1 cellular context compared by ENCODE assay signal in the genomic region with DNA sequence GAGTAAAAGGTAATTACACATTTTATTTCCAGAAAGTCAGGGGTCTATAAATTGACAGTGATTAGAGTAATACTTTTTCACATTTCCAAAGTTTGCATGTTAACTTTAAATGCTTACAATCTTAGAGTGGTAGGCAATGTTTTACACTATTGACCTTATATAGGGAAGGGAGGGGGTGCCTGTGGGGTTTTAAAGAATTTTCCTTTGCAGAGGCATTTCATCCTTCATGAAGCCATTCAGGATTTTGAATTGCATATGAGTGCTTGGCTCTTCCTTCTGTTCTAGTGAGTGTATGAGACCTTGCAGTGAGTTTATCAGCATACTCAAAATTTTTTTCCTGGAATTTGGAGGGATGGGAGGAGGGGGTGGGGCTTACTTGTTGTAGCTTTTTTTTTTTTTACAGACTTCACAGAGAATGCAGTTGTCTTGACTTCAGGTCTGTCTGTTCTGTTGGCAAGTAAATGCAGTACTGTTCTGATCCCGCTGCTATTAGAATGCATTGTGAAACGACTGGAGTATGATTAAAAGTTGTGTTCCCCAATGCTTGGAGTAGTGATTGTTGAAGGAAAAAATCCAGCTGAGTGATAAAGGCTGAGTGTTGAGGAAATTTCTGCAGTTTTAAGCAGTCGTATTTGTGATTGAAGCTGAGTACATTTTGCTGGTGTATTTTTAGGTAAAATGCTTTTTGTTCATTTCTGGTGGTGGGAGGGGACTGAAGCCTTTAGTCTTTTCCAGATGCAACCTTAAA.
A peak's percentile ranks its signal among the peaks of the same experiment; 100 is the strongest.
TF ChIP-seq lines count a peak whose summit lies in the region.

No MANE protein-coding gene starts in this region.

TF ChIP-seq in K562, 482 proteins besides CTCF, POLR2A, EP300 and RAD21 (continued from another document and continues in another):
- TF ChIP-seq C11orf30 (IDR thresholded peaks at IDR 0.05; ENCODE audit: low read depth) (no peak), SETDB1 (IDR thresholded peaks at IDR 0.05; ENCODE audit: low read length) (no peak), ZKSCAN8 (CRISPR knock-in tag; IDR thresholded peaks at IDR 0.05) (no peak), HINFP (tag; conservative IDR thresholded peaks at IDR 0.05; ENCODE audit: low read depth) (no peak), ZNF134 (CRISPR knock-in tag; conservative IDR thresholded peaks at IDR 0.05) (no peak), SP1 (CRISPR knock-in tag; IDR thresholded peaks at IDR 0.05) (peak; percentile 78; the same call in 1 of the 2 replicates), SIN3A (IDR thresholded peaks at IDR 0.05; ENCODE audit: borderline replicate concordance in 2 of 2, control insufficient read depth in 1 of 2, low read depth in 2 of 2, low read length in 2 of 2) (peak; percentile 59 to 94; a peak in 2 of 4 replicates), E2F6 (IDR thresholded peaks at IDR 0.05; ENCODE audit: borderline replicate concordance in 1 of 2, extremely low read depth in 1 of 2, insufficient read depth in 1 of 2, insufficient read length in 1 of 2, low read depth in 1 of 2, low read length in 1 of 2, poor library complexity in 1 of 2, severe bottlenecking in 1 of 2) (no peak), THRAP3 (IDR thresholded peaks at IDR 0.05; ENCODE audit: borderline replicate concordance) (peak; percentile 99), TAF15 (IDR thresholded peaks at IDR 0.05; ENCODE audit: low read depth, low read length) (no peak), ZNF695 (CRISPR knock-in tag; IDR thresholded peaks at IDR 0.05) (no peak), ZNF436 (CRISPR knock-in tag; IDR thresholded peaks at IDR 0.05) (peak; percentile 77), RAD51 (IDR thresholded peaks at IDR 0.05; ENCODE audit: borderline replicate concordance, low read depth) (no peak), U2AF2 (optimal IDR thresholded peaks at IDR 0.05; ENCODE audit: low read depth, low read length) (no peak), CEBPB (tag; IDR thresholded peaks at IDR 0.05) (0 out of 2 replicates have a peak, but pooled peaks have one; percentile 7), MTF1 (CRISPR knock-in tag; IDR thresholded peaks at IDR 0.05; ENCODE audit: borderline replicate concordance) (no peak), ASH1L (IDR thresholded peaks at IDR 0.05; ENCODE audit: borderline replicate concordance, low read depth, partially characterized antibody) (no peak), NBN (IDR thresholded peaks at IDR 0.05; ENCODE audit: low read depth) (0 out of 2 replicates have a peak, but pooled peaks have one; percentile 15), HNRNPLL (IDR thresholded peaks at IDR 0.05; ENCODE audit: low read depth, low read length, poor library complexity, severe bottlenecking) (no peak), MAFF (IDR thresholded peaks at IDR 0.05; ENCODE audit: low read length) (no peak), MAX (CRISPR knock-in tag; IDR thresholded peaks at IDR 0.05) (no peak), ZNF518B (CRISPR knock-in tag; IDR thresholded peaks at IDR 0.05) (peak; percentile 77), SMARCA5 (IDR thresholded peaks at IDR 0.05) (no peak), SAFB2 (IDR thresholded peaks at IDR 0.05; ENCODE audit: borderline replicate concordance, low read depth, low read length, severe bottlenecking) (no peak), HOXB6 (CRISPR knock-in tag; IDR thresholded peaks at IDR 0.05; ENCODE audit: borderline replicate concordance) (peak; percentile 81; the same call in 1 of the 2 replicates), ZNF408 (CRISPR knock-in tag; IDR thresholded peaks at IDR 0.05; ENCODE audit: low read depth) (no peak), ZBTB1 (CRISPR knock-in tag; IDR thresholded peaks at IDR 0.05; ENCODE audit: borderline replicate concordance, low read depth) (no peak), KLF1 (tag; IDR thresholded peaks at IDR 0.05) (no peak)
- TF ChIP-seq, protein P1, sequence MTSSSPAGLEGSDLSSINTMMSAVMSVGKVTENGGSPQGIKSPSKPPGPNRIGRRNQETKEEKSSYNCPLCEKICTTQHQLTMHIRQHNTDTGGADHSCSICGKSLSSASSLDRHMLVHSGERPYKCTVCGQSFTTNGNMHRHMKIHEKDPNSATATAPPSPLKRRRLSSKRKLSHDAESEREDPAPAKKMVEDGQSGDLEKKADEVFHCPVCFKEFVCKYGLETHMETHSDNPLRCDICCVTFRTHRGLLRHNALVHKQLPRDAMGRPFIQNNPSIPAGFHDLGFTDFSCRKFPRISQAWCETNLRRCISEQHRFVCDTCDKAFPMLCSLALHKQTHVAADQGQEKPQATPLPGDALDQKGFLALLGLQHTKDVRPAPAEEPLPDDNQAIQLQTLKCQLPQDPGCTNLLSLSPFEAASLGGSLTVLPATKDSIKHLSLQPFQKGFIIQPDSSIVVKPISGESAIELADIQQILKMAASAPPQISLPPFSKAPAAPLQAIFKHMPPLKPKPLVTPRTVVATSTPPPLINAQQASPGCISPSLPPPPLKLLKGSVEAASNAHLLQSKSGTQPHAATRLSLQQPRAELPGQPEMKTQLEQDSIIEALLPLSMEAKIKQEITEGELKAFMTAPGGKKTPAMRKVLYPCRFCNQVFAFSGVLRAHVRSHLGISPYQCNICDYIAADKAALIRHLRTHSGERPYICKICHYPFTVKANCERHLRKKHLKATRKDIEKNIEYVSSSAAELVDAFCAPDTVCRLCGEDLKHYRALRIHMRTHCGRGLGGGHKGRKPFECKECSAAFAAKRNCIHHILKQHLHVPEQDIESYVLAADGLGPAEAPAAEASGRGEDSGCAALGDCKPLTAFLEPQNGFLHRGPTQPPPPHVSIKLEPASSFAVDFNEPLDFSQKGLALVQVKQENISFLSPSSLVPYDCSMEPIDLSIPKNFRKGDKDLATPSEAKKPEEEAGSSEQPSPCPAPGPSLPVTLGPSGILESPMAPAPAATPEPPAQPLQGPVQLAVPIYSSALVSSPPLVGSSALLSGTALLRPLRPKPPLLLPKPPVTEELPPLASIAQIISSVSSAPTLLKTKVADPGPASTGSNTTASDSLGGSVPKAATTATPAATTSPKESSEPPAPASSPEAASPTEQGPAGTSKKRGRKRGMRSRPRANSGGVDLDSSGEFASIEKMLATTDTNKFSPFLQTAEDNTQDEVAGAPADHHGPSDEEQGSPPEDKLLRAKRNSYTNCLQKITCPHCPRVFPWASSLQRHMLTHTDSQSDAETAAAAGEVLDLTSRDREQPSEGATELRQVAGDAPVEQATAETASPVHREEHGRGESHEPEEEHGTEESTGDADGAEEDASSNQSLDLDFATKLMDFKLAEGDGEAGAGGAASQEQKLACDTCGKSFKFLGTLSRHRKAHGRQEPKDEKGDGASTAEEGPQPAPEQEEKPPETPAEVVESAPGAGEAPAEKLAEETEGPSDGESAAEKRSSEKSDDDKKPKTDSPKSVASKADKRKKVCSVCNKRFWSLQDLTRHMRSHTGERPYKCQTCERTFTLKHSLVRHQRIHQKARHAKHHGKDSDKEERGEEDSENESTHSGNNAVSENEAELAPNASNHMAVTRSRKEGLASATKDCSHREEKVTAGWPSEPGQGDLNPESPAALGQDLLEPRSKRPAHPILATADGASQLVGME (CRISPR knock-in tag; IDR thresholded peaks at IDR 0.05), result no peak
- TF ChIP-seq, protein P2, sequence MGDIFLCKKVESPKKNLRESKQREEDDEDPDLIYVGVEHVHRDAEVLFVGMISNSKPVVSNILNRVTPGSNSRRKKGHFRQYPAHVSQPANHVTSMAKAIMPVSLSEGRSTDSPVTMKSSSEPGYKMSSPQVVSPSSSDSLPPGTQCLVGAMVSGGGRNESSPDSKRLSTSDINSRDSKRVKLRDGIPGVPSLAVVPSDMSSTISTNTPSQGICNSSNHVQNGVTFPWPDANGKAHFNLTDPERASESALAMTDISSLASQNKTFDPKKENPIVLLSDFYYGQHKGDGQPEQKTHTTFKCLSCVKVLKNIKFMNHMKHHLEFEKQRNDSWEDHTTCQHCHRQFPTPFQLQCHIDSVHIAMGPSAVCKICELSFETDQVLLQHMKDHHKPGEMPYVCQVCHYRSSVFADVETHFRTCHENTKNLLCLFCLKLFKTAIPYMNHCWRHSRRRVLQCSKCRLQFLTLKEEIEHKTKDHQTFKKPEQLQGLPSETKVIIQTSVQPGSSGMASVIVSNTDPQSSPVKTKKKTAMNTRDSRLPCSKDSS (IDR thresholded peaks at IDR 0.05; ENCODE audit: low read depth, partially characterized antibody), result no peak
- TF ChIP-seq, protein P3, sequence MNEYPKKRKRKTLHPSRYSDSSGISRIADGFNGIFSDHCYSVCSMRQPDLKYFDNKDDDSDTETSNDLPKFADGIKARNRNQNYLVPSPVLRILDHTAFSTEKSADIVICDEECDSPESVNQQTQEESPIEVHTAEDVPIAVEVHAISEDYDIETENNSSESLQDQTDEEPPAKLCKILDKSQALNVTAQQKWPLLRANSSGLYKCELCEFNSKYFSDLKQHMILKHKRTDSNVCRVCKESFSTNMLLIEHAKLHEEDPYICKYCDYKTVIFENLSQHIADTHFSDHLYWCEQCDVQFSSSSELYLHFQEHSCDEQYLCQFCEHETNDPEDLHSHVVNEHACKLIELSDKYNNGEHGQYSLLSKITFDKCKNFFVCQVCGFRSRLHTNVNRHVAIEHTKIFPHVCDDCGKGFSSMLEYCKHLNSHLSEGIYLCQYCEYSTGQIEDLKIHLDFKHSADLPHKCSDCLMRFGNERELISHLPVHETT (CRISPR knock-in tag; conservative IDR thresholded peaks at IDR 0.05 in 1 of 2, IDR thresholded peaks at IDR 0.05 in 1 of 2), result no peak
- TF ChIP-seq, protein P4, sequence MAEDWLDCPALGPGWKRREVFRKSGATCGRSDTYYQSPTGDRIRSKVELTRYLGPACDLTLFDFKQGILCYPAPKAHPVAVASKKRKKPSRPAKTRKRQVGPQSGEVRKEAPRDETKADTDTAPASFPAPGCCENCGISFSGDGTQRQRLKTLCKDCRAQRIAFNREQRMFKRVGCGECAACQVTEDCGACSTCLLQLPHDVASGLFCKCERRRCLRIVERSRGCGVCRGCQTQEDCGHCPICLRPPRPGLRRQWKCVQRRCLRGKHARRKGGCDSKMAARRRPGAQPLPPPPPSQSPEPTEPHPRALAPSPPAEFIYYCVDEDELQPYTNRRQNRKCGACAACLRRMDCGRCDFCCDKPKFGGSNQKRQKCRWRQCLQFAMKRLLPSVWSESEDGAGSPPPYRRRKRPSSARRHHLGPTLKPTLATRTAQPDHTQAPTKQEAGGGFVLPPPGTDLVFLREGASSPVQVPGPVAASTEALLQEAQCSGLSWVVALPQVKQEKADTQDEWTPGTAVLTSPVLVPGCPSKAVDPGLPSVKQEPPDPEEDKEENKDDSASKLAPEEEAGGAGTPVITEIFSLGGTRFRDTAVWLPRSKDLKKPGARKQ (CRISPR knock-in tag; IDR thresholded peaks at IDR 0.05), result no peak
- TF ChIP-seq, protein P5, sequence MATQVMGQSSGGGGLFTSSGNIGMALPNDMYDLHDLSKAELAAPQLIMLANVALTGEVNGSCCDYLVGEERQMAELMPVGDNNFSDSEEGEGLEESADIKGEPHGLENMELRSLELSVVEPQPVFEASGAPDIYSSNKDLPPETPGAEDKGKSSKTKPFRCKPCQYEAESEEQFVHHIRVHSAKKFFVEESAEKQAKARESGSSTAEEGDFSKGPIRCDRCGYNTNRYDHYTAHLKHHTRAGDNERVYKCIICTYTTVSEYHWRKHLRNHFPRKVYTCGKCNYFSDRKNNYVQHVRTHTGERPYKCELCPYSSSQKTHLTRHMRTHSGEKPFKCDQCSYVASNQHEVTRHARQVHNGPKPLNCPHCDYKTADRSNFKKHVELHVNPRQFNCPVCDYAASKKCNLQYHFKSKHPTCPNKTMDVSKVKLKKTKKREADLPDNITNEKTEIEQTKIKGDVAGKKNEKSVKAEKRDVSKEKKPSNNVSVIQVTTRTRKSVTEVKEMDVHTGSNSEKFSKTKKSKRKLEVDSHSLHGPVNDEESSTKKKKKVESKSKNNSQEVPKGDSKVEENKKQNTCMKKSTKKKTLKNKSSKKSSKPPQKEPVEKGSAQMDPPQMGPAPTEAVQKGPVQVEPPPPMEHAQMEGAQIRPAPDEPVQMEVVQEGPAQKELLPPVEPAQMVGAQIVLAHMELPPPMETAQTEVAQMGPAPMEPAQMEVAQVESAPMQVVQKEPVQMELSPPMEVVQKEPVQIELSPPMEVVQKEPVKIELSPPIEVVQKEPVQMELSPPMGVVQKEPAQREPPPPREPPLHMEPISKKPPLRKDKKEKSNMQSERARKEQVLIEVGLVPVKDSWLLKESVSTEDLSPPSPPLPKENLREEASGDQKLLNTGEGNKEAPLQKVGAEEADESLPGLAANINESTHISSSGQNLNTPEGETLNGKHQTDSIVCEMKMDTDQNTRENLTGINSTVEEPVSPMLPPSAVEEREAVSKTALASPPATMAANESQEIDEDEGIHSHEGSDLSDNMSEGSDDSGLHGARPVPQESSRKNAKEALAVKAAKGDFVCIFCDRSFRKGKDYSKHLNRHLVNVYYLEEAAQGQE (CRISPR knock-in tag; IDR thresholded peaks at IDR 0.05; ENCODE audit: low read depth), result peak; percentile 29; the same call in 1 of the 2 replicates
